Comparison of ENCODE assay signal across 1 cellular context in the genomic region with DNA sequence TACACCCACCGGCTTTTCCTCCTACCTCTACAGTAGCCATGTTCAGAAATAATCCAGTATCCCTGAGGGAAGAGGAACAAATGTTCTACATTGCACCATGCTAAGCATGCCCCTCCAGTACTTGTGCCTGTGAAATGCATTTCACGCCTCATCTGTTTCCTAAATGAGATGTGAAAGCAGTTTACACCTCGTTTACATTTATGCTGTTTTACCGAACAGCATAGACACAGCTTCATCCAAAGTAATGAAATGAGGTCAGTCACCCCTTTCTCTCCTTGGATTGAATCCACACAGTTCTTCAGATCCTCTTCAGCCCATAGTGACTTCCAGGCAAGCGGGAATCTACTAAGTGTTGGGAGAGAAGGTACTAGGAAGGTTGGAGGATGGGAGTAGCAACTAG.
TF ChIP-seq lines count a peak whose summit lies in the region.

No MANE protein-coding gene starts in this region.

TF ChIP-seq in GM23338, 12 proteins besides CTCF, POLR2A, EP300 and RAD21 (continued from another document):
- TF ChIP-seq, protein P1, sequence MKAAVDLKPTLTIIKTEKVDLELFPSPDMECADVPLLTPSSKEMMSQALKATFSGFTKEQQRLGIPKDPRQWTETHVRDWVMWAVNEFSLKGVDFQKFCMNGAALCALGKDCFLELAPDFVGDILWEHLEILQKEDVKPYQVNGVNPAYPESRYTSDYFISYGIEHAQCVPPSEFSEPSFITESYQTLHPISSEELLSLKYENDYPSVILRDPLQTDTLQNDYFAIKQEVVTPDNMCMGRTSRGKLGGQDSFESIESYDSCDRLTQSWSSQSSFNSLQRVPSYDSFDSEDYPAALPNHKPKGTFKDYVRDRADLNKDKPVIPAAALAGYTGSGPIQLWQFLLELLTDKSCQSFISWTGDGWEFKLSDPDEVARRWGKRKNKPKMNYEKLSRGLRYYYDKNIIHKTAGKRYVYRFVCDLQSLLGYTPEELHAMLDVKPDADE (IDR thresholded peaks at IDR 0.05): no peak
- TF ChIP-seq NANOG (IDR thresholded peaks at IDR 0.05; ENCODE audit: borderline replicate concordance) (no peak), CREB1 (CRISPR knock-in tag; IDR thresholded peaks at IDR 0.05; ENCODE audit: low read depth) (no peak), ZNF114 (CRISPR knock-in tag; IDR thresholded peaks at IDR 0.05) (no peak), EZH2 (IDR thresholded peaks at IDR 0.05; ENCODE audit: low read depth, unreplicated experiment) (no peak)
TF ChIP-seq in GM23338: peak in this region for 0.
